Comparison of ENCODE assay signal across 8 cellular contexts in the genomic region with DNA sequence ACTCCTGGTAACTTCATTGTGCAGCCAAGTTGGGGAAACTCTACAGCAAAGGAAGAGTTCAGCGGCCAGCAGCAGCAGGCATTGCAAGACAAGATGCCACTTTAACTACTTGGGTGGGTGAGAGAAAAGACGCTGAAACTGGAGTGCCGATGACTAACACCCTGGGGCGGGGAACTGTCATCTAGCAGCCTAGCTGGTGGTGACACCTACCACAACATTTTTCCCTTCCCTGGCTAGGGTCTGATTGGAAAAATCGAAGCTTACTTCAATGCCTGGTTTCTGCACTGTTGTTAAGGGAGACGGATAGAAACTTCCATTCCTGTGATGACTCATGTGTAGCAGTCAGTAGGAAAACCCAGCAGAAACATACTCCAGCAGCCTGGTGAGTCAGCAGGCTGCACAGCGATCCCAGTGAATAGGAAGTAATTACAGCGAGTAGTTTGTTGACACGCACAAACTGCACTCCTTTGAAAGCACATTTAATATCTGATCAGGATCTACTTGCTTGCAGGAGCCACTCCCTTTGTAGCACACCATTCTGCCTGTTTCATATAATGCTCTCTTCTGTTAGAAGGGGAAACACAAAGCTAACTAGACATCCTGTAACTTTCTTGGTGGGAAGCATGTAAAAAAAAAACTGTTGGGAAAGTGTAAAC.
DNase-seq lines count a peak whose midpoint lies in the region; ATAC-seq, FAIRE-seq and TF ChIP-seq lines count a peak whose summit lies in the region.

No MANE protein-coding gene starts in this region.

- FAIRE-seq in pancreas (lab: Jason Lieb, UNC), result peak; percentile 93

- H3K4me3 ChIP-seq in adipocyte (ENCODE audit: low read length) (peak overlapping the region; percentile 86), pancreas (peak overlapping the region in 3 of 4 donors; percentile 66 to 96 (median 82)), thymus (ENCODE audit: low read length) (peak overlapping the region; percentile 67)

- peaks cover 22% of the 10 kb centered on the region for H3K4me1 ChIP-seq in adipocyte (ENCODE audit: control insufficient read depth, insufficient read depth, low read length)
- H3K4me1 ChIP-seq in pancreas, result no peaks in the 10 kb centered on the region
- H3K4me1 ChIP-seq in thymus (ENCODE audit: control insufficient read depth, insufficient read depth, low read length), result peaks cover 8% of the 10 kb centered on the region

- H3K27me3 ChIP-seq in adipocyte (replicated peaks; ENCODE audit: control insufficient read depth, insufficient read depth, low read length) (peaks cover 5% of the 10 kb centered on the region), pancreas (no peaks in the 10 kb centered on the region), thymus (ENCODE audit: control insufficient read depth, insufficient read depth) (no peaks in the 10 kb centered on the region)

- intact Hi-C loops in cardiac septum (cut with DNase I), result loop anchor here (2.0 to 5.0 kb wide), 3 partner anchors 22 to 97 kb away; a partner anchor contains a TSS
- intact Hi-C loops in pancreas (cut with DNase I), result no loop called here

- ATAC-seq in GM21447 (IDR thresholded peaks at IDR 0.05; ENCODE audit: unreplicated experiment) (peak; percentile 40), pancreas (peak; percentile 79 to 89 (median 82))

- DNase-seq in AG20443 (ENCODE audit: low spot score) (peak; percentile 87), NCI-H1048 (lab: John Stamatoyannopoulos, UW) (peak; percentile 38), SW480 (ENCODE audit: low spot score) (peak; percentile 93), adipocyte (ENCODE audit: low read depth) (peak; percentile 95), cardiac septum (ENCODE audit: low spot score) (peak; percentile 78), pancreas (peak in 5 of 6 donors; percentile 57 to 80 (median 76))

- H3K9me3 ChIP-seq in adipocyte (ENCODE audit: control insufficient read depth, low read length) (no peaks in the 10 kb centered on the region), pancreas (no peaks in the 10 kb centered on the region), thymus (ENCODE audit: control insufficient read depth) (no peaks in the 10 kb centered on the region)

- H3K9ac ChIP-seq in adipocyte (ENCODE audit: low read length), result peak overlapping the region; percentile 31

- TF ChIP-seq CTCF in pancreas (IDR thresholded peaks at IDR 0.05), result no peak

- peak overlapping the region; percentile 66 to 95 (median 85) for H3K27ac ChIP-seq in pancreas
- peak overlapping the region; percentile 31 for H3K27ac ChIP-seq in thymus (ENCODE audit: low read depth)

- no peaks in the 10 kb centered on the region for H3K36me3 ChIP-seq in adipocyte (ENCODE audit: control insufficient read depth, insufficient read depth, low read length, severe bottlenecking)
- H3K36me3 ChIP-seq in pancreas, result no peaks in the 10 kb centered on the region
- H3K36me3 ChIP-seq in thymus (ENCODE audit: control insufficient read depth, insufficient read depth), result no peaks in the 10 kb centered on the region

- WGBS in pancreas, 2 donors, result 0 to 1% methylated on average over 9 of the region's 9 CpGs
- WGBS in thymus, result 1% methylated on average over 9 of the region's 9 CpGs

Comparison
In these comparisons a context has a peak if more than half of its experiments do, and no peak if none do; other contexts are left out.
1. Peak in every context shown above with its lines: DNase-seq, ATAC-seq, H3K4me3 ChIP-seq and H3K27ac ChIP-seq.
2. DNase-seq: peak in every context shown above with its lines; median percentile 95 in adipocyte; 93 in SW480; 87 in AG20443; 78 in cardiac septum; 76 in pancreas; 38 in NCI-H1048.